Comparison of ENCODE assay signal across 22 cellular contexts in the genomic region with DNA sequence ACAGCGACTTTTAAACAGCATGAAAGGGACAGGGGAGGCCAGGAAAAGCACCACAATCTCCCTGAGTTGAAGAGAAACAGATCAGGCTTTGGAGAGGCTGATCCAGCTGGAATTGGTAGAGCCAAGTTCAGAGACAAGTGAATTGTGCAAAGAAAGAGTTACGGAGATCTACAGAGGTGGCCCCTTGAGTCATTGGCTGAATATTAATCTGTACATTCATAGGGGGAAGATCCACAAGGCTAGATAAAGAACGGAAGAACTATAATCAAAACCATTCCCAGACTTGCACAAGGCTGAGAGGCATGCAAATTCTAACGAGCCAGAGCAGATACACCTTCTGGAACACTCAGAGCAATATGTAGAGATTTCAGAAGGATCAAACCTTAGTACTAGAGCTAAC. TPM values are rescaled to one million over a fixed set of nuclear protein-coding genes. Genes with fewer than 3 reads are reported as not detected.
DNase-seq lines count a peak whose midpoint lies in the region; ATAC-seq, FAIRE-seq and TF ChIP-seq lines count a peak whose summit lies in the region.
"Had no signal": no experiment of that assay in that cellular context is flagged by ENCODE, and none has a peak within 500 bp of the region (broad histone marks: within the 10 kb centered on the region; RNA-seq: fewer than 3 reads in every experiment).

No MANE protein-coding gene starts in this region.

- TF ChIP-seq RAD21 in A549 (conservative IDR thresholded peaks at IDR 0.05 in 1 of 2, IDR thresholded peaks at IDR 0.05 in 1 of 2) (0 out of 5 replicates have a peak, but pooled peaks of 1 of the 2 experiments have one; percentile 20), HepG2 (CRISPR knock-in tag; IDR thresholded peaks at IDR 0.05) (no peak)

- 6% methylated on average over 4 of the region's 4 CpGs for WGBS in A549 (ENCODE audit: missing lambda C conversion rate)
- 77% methylated on average over 4 of the region's 4 CpGs for WGBS in HepG2 (ENCODE audit: low lambda C conversion rate)

- in situ Hi-C loops in HepG2 (cut with HindIII; ENCODE audit: extremely low pct_ligation_motif_present, low pct_unique_long_range_greater_than_20kb): no loop called here

- H3K9ac ChIP-seq in adipocyte (ENCODE audit: low read length) (no peak overlapping the region), HepG2 (ENCODE audit: insufficient read depth, low read depth, low read length) (no peak overlapping the region)

- peaks cover 0 to 28% (median 11%) of the 10 kb centered on the region in 9 donors for H3K9me3 Mint-ChIP-seq in naive thymus-derived CD8-positive, alpha-beta T cell
- H3K9me3 Mint-ChIP-seq: endodermal cell had no signal

- peak; percentile 11 to 27; a peak in 1 of 5 replicates for TF ChIP-seq EP300 in A549 (IDR thresholded peaks at IDR 0.05)
- no peak for TF ChIP-seq EP300 in HepG2 (IDR thresholded peaks at IDR 0.05; ENCODE audit: low read depth in 2 of 2, low read length in 2 of 2)
- TF ChIP-seq EP300 in HepG2 (CRISPR knock-in tag; IDR thresholded peaks at IDR 0.05; ENCODE audit: borderline replicate concordance): no peak

- TF ChIP-seq POLR2A in A549 (IDR thresholded peaks at IDR 0.05; ENCODE audit: low read length) (no peak), HepG2 (IDR thresholded peaks at IDR 0.05; ENCODE audit: insufficient read depth in 1 of 2, low read depth in 2 of 2, low read length in 2 of 2) (no peak)

- no peak overlapping the region for H3K4me3 ChIP-seq in A549
- H3K4me3 ChIP-seq in adipocyte (ENCODE audit: low read length): no peak overlapping the region
- no peak overlapping the region for H3K4me3 ChIP-seq in HepG2 (replicated peaks in 1 of 3; ENCODE audit: insufficient read depth in 1 of 3, low read depth in 2 of 3, low read length in 3 of 3)
- H3K4me3 ChIP-seq: body of pancreas, colonic mucosa, pancreas, right lobe of liver had no signal

- H3K27me3 ChIP-seq in adipocyte (replicated peaks; ENCODE audit: control insufficient read depth, insufficient read depth, low read length): no peaks in the 10 kb centered on the region
- H3K27me3 ChIP-seq in HepG2 (ENCODE audit: control insufficient read depth in 1 of 2, insufficient read depth in 2 of 2, low read length in 2 of 2): no peaks in the 10 kb centered on the region
- H3K27me3 ChIP-seq: body of pancreas, colonic mucosa, pancreas, right lobe of liver had no signal

- DNase-seq in A549 (ENCODE audit: low read depth in 1 of 2, low spot score in 1 of 2): peak; percentile 45 to 47
- DNase-seq in ELR (ENCODE audit: low read depth): peak; percentile 70
- peak; percentile 73 for DNase-seq in adipocyte (ENCODE audit: low read depth)
- peak; percentile 50 for DNase-seq in fibroblast of the conjunctiva (ENCODE audit: low read depth)
- no peak for DNase-seq in H4 (ENCODE audit: low spot score)
- DNase-seq in naive thymus-derived CD8-positive, alpha-beta T cell: no peak
- DNase-seq in HepG2 (ENCODE audit: low spot score): no peak
- DNase-seq in cardiac septum (ENCODE audit: low spot score): no peak
- DNase-seq: activated CD4-positive, alpha-beta T cell treated with anti-CD3 and anti-CD28 coated beads for 4 hours; body of pancreas; CD4-positive, alpha-beta memory T cell; colonic mucosa; endodermal cell; H7; NCI-H1105; NCI-H510A treated with DMSO at 0.1 percent for 48 hours; pancreas; right lobe of liver had no signal

- no peaks in the 10 kb centered on the region for H4K20me1 ChIP-seq in HepG2 (ENCODE audit: insufficient read depth, low read length)

- peaks cover 0 to 12% (median 0%) of the 10 kb centered on the region in 3 donors for H3K36me3 Mint-ChIP-seq in naive thymus-derived CD8-positive, alpha-beta T cell
- H3K36me3 Mint-ChIP-seq: CD4-positive, alpha-beta memory T cell had no signal

- peaks cover 8% of the 10 kb centered on the region; the same call in 1 of the 3 replicates for H3K9me3 ChIP-seq in A549
- peaks cover 14% of the 10 kb centered on the region for H3K9me3 ChIP-seq in adipocyte (ENCODE audit: control insufficient read depth, low read length)
- H3K9me3 ChIP-seq in HepG2 (ENCODE audit: low read length): no peaks in the 10 kb centered on the region
- H3K9me3 ChIP-seq: colonic mucosa, pancreas, right lobe of liver had no signal

- H3K4me1 Mint-ChIP-seq in naive thymus-derived CD8-positive, alpha-beta T cell: no peaks in the 10 kb centered on the region
- H3K4me1 Mint-ChIP-seq: CD4-positive, alpha-beta memory T cell; endodermal cell; nephron had no signal

- FAIRE-seq in A549 (lab: Jason Lieb, UNC) (no peak), HepG2 (lab: Jason Lieb, UNC) (no peak)
- FAIRE-seq: A204.1, frontal cortex, pancreas had no signal

- no peaks in the 10 kb centered on the region for H3K36me3 ChIP-seq in adipocyte (ENCODE audit: control insufficient read depth, insufficient read depth, low read length, severe bottlenecking)
- no peaks in the 10 kb centered on the region for H3K36me3 ChIP-seq in HepG2 (replicated peaks in 1 of 2; ENCODE audit: control insufficient read depth in 1 of 2, insufficient read depth in 2 of 2, low read length in 2 of 2)
- H3K36me3 ChIP-seq: colonic mucosa, pancreas, right lobe of liver had no signal

- H3K27ac ChIP-seq in A549: peak overlapping the region; percentile 82
- H3K27ac ChIP-seq in HepG2 (ENCODE audit: extremely low read length, insufficient read depth, low read length): no peak overlapping the region
- H3K27ac ChIP-seq: body of pancreas, colonic mucosa, pancreas, right lobe of liver had no signal

- H3K27me3 Mint-ChIP-seq in naive thymus-derived CD8-positive, alpha-beta T cell: peaks cover 21 to 50% (median 31%) of the 10 kb centered on the region in 5 donors

- H3K4me1 ChIP-seq in A549: peaks cover 35% of the 10 kb centered on the region
- H3K4me1 ChIP-seq in adipocyte (ENCODE audit: control insufficient read depth, insufficient read depth, low read length): no peaks in the 10 kb centered on the region
- peaks cover 23% of the 10 kb centered on the region for H3K4me1 ChIP-seq in HepG2 (ENCODE audit: insufficient read depth, low read length)
- H3K4me1 ChIP-seq: body of pancreas, colonic mucosa, pancreas, right lobe of liver had no signal

- CTCF ChIA-PET in A549 (lab: Yijun Ruan, JAX) (interaction anchor here (2.0 to 5.1 kb wide), 3 partner anchors 15 to 385 kb away, joined by 4 to 23 read pairs (median 5); a partner anchor contains a TSS), HepG2 (lab: Yijun Ruan, JAX; ENCODE audit: low intra/inter-chr PET ratio, low total read pairs) (no interaction called here)

- H3K4me2 ChIP-seq in A549 (peak overlapping the region; percentile 78), HepG2 (ENCODE audit: low read depth, low read length) (no peak overlapping the region)

- POLR2A ChIA-PET in A549 (lab: Yijun Ruan, JAX): interaction anchor here (1.0 to 3.7 kb wide), 2 partner anchors 14 to 31 kb away, joined by 3 to 26 read pairs; a partner anchor contains a TSS
- POLR2A ChIA-PET in naive thymus-derived CD8-positive, alpha-beta T cell (lab: Charles Lee): no interaction called here
- POLR2A ChIA-PET in HepG2 (lab: Yijun Ruan, JAX): interaction anchor here (1.0 to 6.8 kb wide), 3 partner anchors 13 to 241 kb away, joined by 3 to 66 read pairs (median 27); a partner anchor contains a TSS

- TF ChIP-seq CTCF in A549 (IDR thresholded peaks at IDR 0.05): no peak
- no peak for TF ChIP-seq CTCF in HepG2 (CRISPR knock-in tag; IDR thresholded peaks at IDR 0.05)

- intact Hi-C loops in HepG2 (cut with micrococcal nuclease; ENCODE audit: unreplicated experiment): no loop called here
- intact Hi-C loops in cardiac septum (cut with DNase I): no loop called here

- no peak overlapping the region for H3K4me3 Mint-ChIP-seq in naive thymus-derived CD8-positive, alpha-beta T cell
- H3K4me3 Mint-ChIP-seq: CD4-positive, alpha-beta memory T cell; endodermal cell; nephron had no signal

- H2AFZ ChIP-seq in HepG2 (ENCODE audit: low read length): no peak overlapping the region

- no peak overlapping the region for H3K27ac Mint-ChIP-seq in naive thymus-derived CD8-positive, alpha-beta T cell
- H3K27ac Mint-ChIP-seq: activated naive CD4-positive, alpha-beta T cell treated with anti-CD3 and anti-CD28 coated beads, Interleukin-2, amount 50 U/mL, for 72 hours; CD4-positive, alpha-beta memory T cell; endodermal cell; nephron had no signal

- ATAC-seq in A549 (peak; percentile 70 to 84), HepG2 (no peak)
- ATAC-seq in naive thymus-derived CD8-positive, alpha-beta T cell: no peak
- ATAC-seq: activated naive CD4-positive, alpha-beta T cell treated with anti-CD3 and anti-CD28 coated beads, Interleukin-2, amount 50 U/mL, for 72 hours; body of pancreas; pancreas; right lobe of liver had no signal

- BruUV-seq in HepG2 (replicated peaks; lab: Mats Ljungman, UMichigan): no TSS peak

- H3K79me2 ChIP-seq in HepG2 (ENCODE audit: insufficient read depth, low read length): no peaks in the 10 kb centered on the region

RNA-seq across cellular contexts. Expression of a gene that starts 14.2 kb away (rescaled TPM):
- polyA plus RNA-seq in A549 (2011; rRNA removed) (2.1 and 3.5 TPM in 2 replicates), A549 (2017; fragmentation: RNase III; extraction: RNeasy Plus Mini Kit Qiagen cat#74134 plus additional on column Dnase treatment) (3.1 to 3.6 TPM (median 3.6 TPM) in 3 replicates), HepG2 (2011; rRNA removed) (25.3 and 35.2 TPM in 2 replicates)
- 0.49 and 0.98 TPM in 2 replicates for polyA plus RNA-seq in A549 (2012; cell fraction: cytosol; rRNA removed)
- polyA plus RNA-seq in A549 (2012; cell fraction: nucleus; rRNA removed): 0.77 and 0.79 TPM in 2 replicates
- 1.5 and 1.8 TPM in 2 replicates for polyA minus RNA-seq in A549 (2011; rRNA and poly(A)+ RNA removed)
- total RNA-seq in H4 (2014; rRNA removed; shearing (Covaris generic)): 0.52 and 0.90 TPM in 2 replicates
- total RNA-seq in naive thymus-derived CD8-positive, alpha-beta T cell: not detected
- polyA plus RNA-seq in naive thymus-derived CD8-positive, alpha-beta T cell: not detected
- total RNA-seq in HepG2 (2016; rRNA removed; fragmentation: Illumina TruSeq; extraction: Trizol) (39.2 and 39.8 TPM in 2 replicates), cardiac septum (not detected)
- total RNA-seq in HepG2 (2016; cell fraction: cytosol; rRNA removed; fragmentation: Illumina TruSeq; extraction: Trizol; ENCODE audit: low read depth): 15.7 and 16.9 TPM in 2 replicates
- total RNA-seq in HepG2 (2016; cell fraction: insoluble cytoplasmic fraction; rRNA removed; fragmentation: Illumina TruSeq; extraction: Trizol): 33.8 and 40.6 TPM in 2 replicates
- 48.5 and 52.3 TPM in 2 replicates for total RNA-seq in HepG2 (2016; cell fraction: membrane; rRNA removed; fragmentation: Illumina TruSeq; extraction: Trizol)
- 33.3 and 37.9 TPM in 2 replicates for total RNA-seq in HepG2 (2016; cell fraction: nucleus; rRNA removed; fragmentation: Illumina TruSeq; extraction: Trizol)
- polyA plus RNA-seq in HepG2 (2011; cell fraction: cytosol; rRNA removed): 23.3 and 28.0 TPM in 2 replicates
- polyA plus RNA-seq in HepG2 (2011; cell fraction: nucleus; rRNA removed): 24.4 and 38.2 TPM in 2 replicates
- polyA plus RNA-seq in HepG2 (2012): 29.4 and 33.5 TPM in 2 replicates
- 14.0 and 20.5 TPM in 2 replicates for polyA plus RNA-seq in HepG2 (2016; cell fraction: cytosol; fragmentation: Illumina TruSeq; extraction: Trizol; ENCODE audit: low read depth)
- polyA plus RNA-seq in HepG2 (2016; cell fraction: insoluble cytoplasmic fraction; fragmentation: Illumina TruSeq; extraction: Trizol; ENCODE audit: low read depth): 80.2 and 86.7 TPM in 2 replicates
- polyA plus RNA-seq in HepG2 (2016; cell fraction: membrane; fragmentation: Illumina TruSeq; extraction: Trizol; ENCODE audit: low read depth): 44.4 and 57.9 TPM in 2 replicates
- 69.2 and 74.9 TPM in 2 replicates for polyA plus RNA-seq in HepG2 (2016; cell fraction: nucleus; fragmentation: Illumina TruSeq; extraction: Trizol; ENCODE audit: insufficient read depth, low read depth)
- 8.1 and 73.3 TPM in 2 replicates for polyA minus RNA-seq in HepG2 (2011; rRNA and poly(A)+ RNA removed; ENCODE audit: low replicate concordance)
- polyA minus RNA-seq in HepG2 (2011; cell fraction: cytosol; rRNA and poly(A)+ RNA removed): 46.4 and 59.0 TPM in 2 replicates
- polyA minus RNA-seq in HepG2 (2011; cell fraction: nucleus; rRNA and poly(A)+ RNA removed): 48.1 and 66.8 TPM in 2 replicates
- total RNA-seq: activated naive CD4-positive, alpha-beta T cell treated with anti-CD3 and anti-CD28 coated beads, Interleukin-2, amount 50 U/mL, for 72 hours; CD4-positive, alpha-beta memory T cell had no signal
- polyA plus RNA-seq: CD4-positive, alpha-beta memory T cell had no signal

Comparison
In these comparisons a context has a peak if more than half of its experiments do, and no peak if none do; other contexts are left out.
1. ATAC-seq: peak in A549 (2 of 2); none in naive thymus-derived CD8-positive, alpha-beta T cell (0 of 2) and HepG2 (single experiment).
2. DNase-seq: peak in A549 (2 of 2), ELR (single experiment), adipocyte (single experiment) and fibroblast of the conjunctiva (single experiment); none in H4 (single experiment), naive thymus-derived CD8-positive, alpha-beta T cell (0 of 10), HepG2 (single experiment) and cardiac septum (single experiment).